8 cellular contexts compared by ENCODE assay signal in the genomic region with DNA sequence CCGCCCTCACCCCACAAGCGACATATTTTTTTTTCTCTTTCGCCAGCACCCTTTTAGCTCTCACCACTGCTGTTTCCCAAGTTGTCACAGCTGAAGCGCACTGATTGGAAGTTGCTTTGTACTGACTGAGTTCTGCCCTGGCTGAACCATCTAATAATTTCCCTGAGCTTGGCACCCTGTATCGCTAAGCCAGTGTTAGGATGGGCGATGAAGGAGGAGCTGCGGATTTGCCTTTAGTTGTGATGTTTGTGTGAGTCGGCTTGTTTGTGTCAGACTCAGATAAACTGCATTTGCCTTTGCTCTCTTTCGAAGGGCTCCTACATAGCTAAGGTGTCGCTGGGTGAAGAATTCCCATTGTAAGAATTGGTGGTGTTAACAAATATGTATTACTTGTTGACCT. TPM values are rescaled to one million over a fixed set of nuclear protein-coding genes. Genes with fewer than 3 reads are reported as not detected.
DNase-seq lines count a peak whose midpoint lies in the region; ATAC-seq and TF ChIP-seq lines count a peak whose summit lies in the region.

No MANE protein-coding gene starts in this region.

- H4K20me1 ChIP-seq in neural progenitor cell (ENCODE audit: low read depth), result peaks cover 4% of the 10 kb centered on the region

- peak overlapping the region; percentile 100 for H3K4me2 ChIP-seq in neural progenitor cell

- no peak for TF ChIP-seq CTCF in CD14-positive monocyte (IDR thresholded peaks at IDR 0.05)
- TF ChIP-seq CTCF in endodermal cell (conservative IDR thresholded peaks at IDR 0.05), result no peak
- no peak for TF ChIP-seq CTCF in neural progenitor cell (IDR thresholded peaks at IDR 0.05)

- H3K4me1 Mint-ChIP-seq in CD14-positive monocyte (peaks cover 34% of the 10 kb centered on the region), endodermal cell (peaks cover 42% of the 10 kb centered on the region), neural progenitor cell (peaks cover 31% of the 10 kb centered on the region)

- H3K9me3 Mint-ChIP-seq in CD14-positive monocyte (peaks cover 0 to 12% (median 7%) of the 10 kb centered on the region in 7 donors), endodermal cell (no peaks in the 10 kb centered on the region), neural progenitor cell (no peaks in the 10 kb centered on the region)

- H3K27me3 Mint-ChIP-seq in CD14-positive monocyte (ENCODE audit: low read depth in 3 of 3) (peaks cover 24 to 29% (median 26%) of the 10 kb centered on the region in 3 donors), endodermal cell (ENCODE audit: insufficient read depth) (no peaks in the 10 kb centered on the region), neural progenitor cell (ENCODE audit: insufficient read depth, low read depth) (peaks cover 5% of the 10 kb centered on the region)

- H3K4me3 Mint-ChIP-seq in CD14-positive monocyte, result peak overlapping the region; percentile 78 to 93
- peak overlapping the region; percentile 98 for H3K4me3 Mint-ChIP-seq in endodermal cell
- peak overlapping the region; percentile 93 for H3K4me3 Mint-ChIP-seq in neural progenitor cell

- peaks cover 14% of the 10 kb centered on the region for H3F3A ChIP-seq in neural progenitor cell (ENCODE audit: low read depth)

- DNase-seq in CD14-positive monocyte (ENCODE audit: low spot score), result no peak
- no peak for DNase-seq in NT2/D1 (ENCODE audit: low read depth, low spot score)
- DNase-seq in endodermal cell, result peak; percentile 47
- DNase-seq in neural progenitor cell (ENCODE audit: low spot score), result no peak
- no peak for DNase-seq in NCI-H1105 (lab: John Stamatoyannopoulos, UW)
- DNase-seq in 8988T, result no peak
- DNase-seq in DMS79 treated with DMSO at 0.1 percent for 48 hours (lab: John Stamatoyannopoulos, UW), result no peak

- H2AFZ ChIP-seq in neural progenitor cell (replicated peaks), result peak overlapping the region; percentile 99

- H3K27ac Mint-ChIP-seq in CD14-positive monocyte (no peak overlapping the region), endodermal cell (peak overlapping the region; percentile 89), neural progenitor cell (no peak overlapping the region)

- H3K36me3 Mint-ChIP-seq in CD14-positive monocyte (peaks cover 11 to 12% of the 10 kb centered on the region in 2 donors), endodermal cell (ENCODE audit: low read depth) (peaks cover 18% of the 10 kb centered on the region), neural progenitor cell (peaks cover 11% of the 10 kb centered on the region)

- no peaks in the 10 kb centered on the region for H3K9me3 ChIP-seq in NT2/D1 (ENCODE audit: insufficient read depth, low read length)
- H3K9me3 ChIP-seq in endodermal cell (ENCODE audit: control insufficient read depth, low read length), result no peaks in the 10 kb centered on the region
- H3K9me3 ChIP-seq in neural progenitor cell (ENCODE audit: low read depth), result no peaks in the 10 kb centered on the region

- H3K36me3 ChIP-seq in NT2/D1 (ENCODE audit: insufficient read depth, insufficient read length, low read length) (peaks cover 21% of the 10 kb centered on the region), endodermal cell (ENCODE audit: control insufficient read depth, insufficient read depth, low read length) (no peaks in the 10 kb centered on the region), neural progenitor cell (no peaks in the 10 kb centered on the region)

- WGBS in endodermal cell (ENCODE audit: insufficient coverage in 1 of 2, insufficient read length in 1 of 2), 2 experiments, result 30 to 38% methylated on average over 7 to 10 of the region's 10 CpGs

- peak overlapping the region; percentile 46 for H3K9ac ChIP-seq in NT2/D1 (ENCODE audit: insufficient read length, low read depth)
- peak overlapping the region; percentile 43 for H3K9ac ChIP-seq in endodermal cell (ENCODE audit: extremely low read depth, low read length, poor library complexity, severe bottlenecking)
- H3K9ac ChIP-seq in neural progenitor cell, result no peak overlapping the region

- no peak for ATAC-seq in GM18502 (IDR thresholded peaks at IDR 0.05; ENCODE audit: poor library complexity, unreplicated experiment)

- H3K27me3 ChIP-seq in NT2/D1 (ENCODE audit: insufficient read depth, insufficient read length) (peaks cover 8% of the 10 kb centered on the region), endodermal cell (ENCODE audit: control insufficient read depth, insufficient read depth, low read length, poor library complexity, severe bottlenecking) (no peaks in the 10 kb centered on the region), neural progenitor cell (peaks cover 25% of the 10 kb centered on the region)

- intact Hi-C loops in CD14-positive monocyte (cut with micrococcal nuclease), result loop anchor here (5.0 to 10.0 kb wide), 5 partner anchors 70 to 1687 kb away; a partner anchor contains a TSS

- peaks cover 16% of the 10 kb centered on the region for H3K79me2 ChIP-seq in neural progenitor cell (ENCODE audit: low read depth)

- H3K4me1 ChIP-seq in NT2/D1 (ENCODE audit: insufficient read depth, insufficient read length), result peaks cover 4% of the 10 kb centered on the region
- H3K4me1 ChIP-seq in endodermal cell (ENCODE audit: control insufficient read depth, insufficient read depth, low read length), result peaks cover 11% of the 10 kb centered on the region
- H3K4me1 ChIP-seq in neural progenitor cell, result peaks cover 20% of the 10 kb centered on the region

- H3K4me3 ChIP-seq in NT2/D1 (ENCODE audit: insufficient read length, low read depth), result peak overlapping the region; percentile 60
- peak overlapping the region; percentile 82 for H3K4me3 ChIP-seq in endodermal cell (ENCODE audit: low read length)
- peak overlapping the region; percentile 58 for H3K4me3 ChIP-seq in neural progenitor cell

- H3K27ac ChIP-seq in endodermal cell (ENCODE audit: low read depth, low read length), result no peak overlapping the region
- H3K27ac ChIP-seq in neural progenitor cell, result no peak overlapping the region

RNA-seq across cellular contexts. Expression of a gene that starts 1.3 kb away (rescaled TPM):
- 10 to 100 TPM in 1 of 2 donors, 1 to 10 TPM in 1; 4.5 to 11.2 TPM for polyA plus RNA-seq in CD14-positive monocyte
- total RNA-seq in endodermal cell, result 10 to 100 TPM; 16.9 to 30.4 TPM
- polyA plus RNA-seq in endodermal cell (2013, experiment 1 of 2), result 11.4 TPM
- 8.7 TPM for polyA plus RNA-seq in endodermal cell (2013, experiment 2 of 2)
- 5.9 and 8.6 TPM in 2 replicates for total RNA-seq in neural progenitor cell (ENCODE audit: low replicate concordance)
